ENCODE assay signal across 1 cellular context in genomic region chr7:32462966-32463365, GRCh38.
TF ChIP-seq lines count a peak whose summit lies in the region.

No MANE protein-coding gene starts in this region.

TF ChIP-seq in WTC11, 78 proteins besides CTCF, POLR2A, EP300 and RAD21 (continued from another document):
- TF ChIP-seq ZNF281 (CRISPR knock-in tag; IDR thresholded peaks at IDR 0.05) (no peak), E2F4 (CRISPR knock-in tag; IDR thresholded peaks at IDR 0.05; ENCODE audit: borderline replicate concordance, low read depth) (no peak), ZSCAN18 (CRISPR knock-in tag; IDR thresholded peaks at IDR 0.05) (no peak), GABPB1 (CRISPR knock-in tag; IDR thresholded peaks at IDR 0.05) (no peak), SMAD4 (CRISPR knock-in tag; IDR thresholded peaks at IDR 0.05) (no peak), KAT7 (CRISPR knock-in tag; IDR thresholded peaks at IDR 0.05; ENCODE audit: borderline replicate concordance) (no peak), ZNF416 (CRISPR knock-in tag; IDR thresholded peaks at IDR 0.05) (no peak), NR3C1 (CRISPR knock-in tag; conservative IDR thresholded peaks at IDR 0.05; ENCODE audit: low read depth) (no peak), OVOL2 (CRISPR knock-in tag; IDR thresholded peaks at IDR 0.05; ENCODE audit: borderline replicate concordance) (no peak), NR2C2 (CRISPR knock-in tag; IDR thresholded peaks at IDR 0.05) (no peak)
